In genomic region chr2:235003096-235003775, GRCh38 we compare ENCODE assay signal across 26 cellular contexts. TPM values are rescaled to one million over a fixed set of nuclear protein-coding genes. Genes with fewer than 3 reads are reported as not detected.
DNase-seq lines count a peak whose midpoint lies in the region; ATAC-seq and TF ChIP-seq lines count a peak whose summit lies in the region.
"Had no signal": no experiment of that assay in that cellular context is flagged by ENCODE, and none has a peak within 500 bp of the region (broad histone marks: within the 10 kb centered on the region; RNA-seq: fewer than 3 reads in every experiment).

No MANE protein-coding gene starts in this region.

- peak overlapping the region; percentile 33; the same call in 1 of the 2 replicates for H4K91ac ChIP-seq in IMR-90 (ENCODE audit: insufficient read depth, low read depth, low read length)

- peaks cover 54% of the 10 kb centered on the region for H3K4me1 Mint-ChIP-seq in neural crest cell
- H3K4me1 Mint-ChIP-seq in activated naive CD4-positive, alpha-beta T cell treated with anti-CD3 and anti-CD28 coated beads for 36 hours (ENCODE audit: low read depth): no peaks in the 10 kb centered on the region
- H3K4me1 Mint-ChIP-seq: activated T-helper 17 cell treated with anti-CD3 and anti-CD28 coated beads, Interleukin-2, amount 50 U/mL, for 72 hours; natural killer cell; T-cell had no signal

- 87% methylated on average over 4 of the region's 12 CpGs; no CpG with 5 or more reads in 1 of the 2 experiments for WGBS in IMR-90 (ENCODE audit: extremely low coverage in 2 of 2, insufficient read length in 1 of 2), 2 experiments
- 74% methylated on average over 12 of the region's 12 CpGs for whole genome bisulfite sequencing in hepatocyte (ENCODE audit: low lambda C conversion rate, missing lambda C conversion rate)
- WGBS in stomach, 5 donors: 57 to 83% (median 62%) methylated on average over 10 to 12 of the region's 12 CpGs

- H3K79me2 ChIP-seq in hepatocyte: peaks cover 64% of the 10 kb centered on the region

- peaks cover 0 to 83% of the 10 kb centered on the region in 2 experiments; a peak in 3 of 4 replicates for H3K79me1 ChIP-seq in IMR-90 (ENCODE audit: low read depth in 1 of 2, low read length in 2 of 2)

- H3K9me3 ChIP-seq in IMR-90 (ENCODE audit: control insufficient read depth, insufficient read depth, low read length) (no peaks in the 10 kb centered on the region), hepatocyte (ENCODE audit: low read depth) (no peaks in the 10 kb centered on the region), stomach (no peaks in the 10 kb centered on the region), tibial artery (no peaks in the 10 kb centered on the region)
- H3K9me3 ChIP-seq: BLaER1 treated with 17β-estradiol and CSF1 and Interleukin-3, amounts not matched to agents 10 nM and 100 nM; left ventricle myocardium inferior; right atrium auricular region; transverse colon had no signal

- peak overlapping the region; percentile 72; the same call in 1 of the 2 replicates for H3K23ac ChIP-seq in IMR-90 (ENCODE audit: low read depth, low read length)

- POLR2A ChIA-PET in IMR-90 (lab: Charles Lee; ENCODE audit: unreplicated experiment): no interaction called here

- no peak overlapping the region for H3K4me2 ChIP-seq in IMR-90 (ENCODE audit: low read depth, low read length)
- H3K4me2 ChIP-seq in hepatocyte: no peak overlapping the region
- H3K4me2 ChIP-seq: BLaER1 treated with 17β-estradiol and CSF1 and Interleukin-3, amounts not matched to agents 10 nM and 100 nM had no signal

- no peak for TF ChIP-seq EP300 in stomach (IDR thresholded peaks at IDR 0.05)

- CTCF ChIA-PET in IMR-90 (lab: Yijun Ruan, JAX): no interaction called here
- CTCF ChIA-PET in activated naive CD4-positive, alpha-beta T cell treated with anti-CD3 and anti-CD28 coated beads for 36 hours (lab: Charles Lee): no interaction called here

- no TSS peak for BruUV-seq in IMR-90 (replicated peaks; lab: Mats Ljungman, UMichigan)

- no peaks in the 10 kb centered on the region for H3K9me2 ChIP-seq in hepatocyte (replicated peaks; ENCODE audit: insufficient read depth)

- peak overlapping the region; percentile 31 for H3K4ac ChIP-seq in IMR-90 (ENCODE audit: low read depth, low read length)

- no peak overlapping the region for H2BK15ac ChIP-seq in IMR-90 (ENCODE audit: low read depth, low read length)

- peak overlapping the region; percentile 53; the same call in 1 of the 2 replicates for H2AK5ac ChIP-seq in IMR-90 (ENCODE audit: low read depth, low read length)

- TF ChIP-seq RAD21 in IMR-90 (IDR thresholded peaks at IDR 0.05; ENCODE audit: low read length): no peak

- no peak overlapping the region for H2BK20ac ChIP-seq in IMR-90 (ENCODE audit: low read depth, low read length)

- H3K27ac ChIP-seq in IMR-90 (ENCODE audit: insufficient read depth, low read length) (peak overlapping the region; percentile 22; the same call in 1 of the 2 replicates), hepatocyte (peak overlapping the region; percentile 87), stomach (peak overlapping the region; percentile 9 to 90 (median 84)), tibial artery (no peak overlapping the region)
- H3K27ac ChIP-seq: BLaER1 treated with 17β-estradiol and CSF1 and Interleukin-3, amounts not matched to agents 10 nM and 100 nM; coronary artery; left ventricle myocardium inferior; parathyroid adenoma; right atrium auricular region had no signal

- TF ChIP-seq POLR2A in IMR-90 (IDR thresholded peaks at IDR 0.05; ENCODE audit: low read depth, low read length) (no peak), stomach (IDR thresholded peaks at IDR 0.05) (no peak)

- peaks cover 53% of the 10 kb centered on the region for H3K36me3 ChIP-seq in IMR-90 (ENCODE audit: control insufficient read depth, insufficient read depth, low read length)
- H3K36me3 ChIP-seq in hepatocyte (replicated peaks; ENCODE audit: insufficient read depth, low read depth): no peaks in the 10 kb centered on the region
- no peaks in the 10 kb centered on the region for H3K36me3 ChIP-seq in stomach
- no peaks in the 10 kb centered on the region for H3K36me3 ChIP-seq in tibial artery
- H3K36me3 ChIP-seq: BLaER1 treated with 17β-estradiol and CSF1 and Interleukin-3, amounts not matched to agents 10 nM and 100 nM; left ventricle myocardium inferior; right atrium auricular region; transverse colon had no signal

- H3K9me3 Mint-ChIP-seq in neural crest cell: no peaks in the 10 kb centered on the region
- H3K9me3 Mint-ChIP-seq in activated naive CD4-positive, alpha-beta T cell treated with anti-CD3 and anti-CD28 coated beads for 36 hours: no peaks in the 10 kb centered on the region
- H3K9me3 Mint-ChIP-seq: activated T-helper 17 cell treated with anti-CD3 and anti-CD28 coated beads, Interleukin-2, amount 50 U/mL, for 72 hours; natural killer cell; T-cell had no signal

- dilution Hi-C loops in IMR-90 (cut with HindIII; ENCODE audit: low sequenced_read_pairs, unreplicated experiment): no loop called here

- peak overlapping the region; percentile 63 for H3K14ac ChIP-seq in IMR-90 (replicated peaks; ENCODE audit: low read depth, low read length)

- no peak overlapping the region for H3K56ac ChIP-seq in IMR-90 (ENCODE audit: extremely low read depth, insufficient read depth, low read length)

- TF ChIP-seq CTCF in IMR-90 (conservative IDR thresholded peaks at IDR 0.05; ENCODE audit: low read depth, low read length): no peak
- no peak for TF ChIP-seq CTCF in hepatocyte (IDR thresholded peaks at IDR 0.05; ENCODE audit: poor library complexity)
- TF ChIP-seq CTCF in neural crest cell (conservative IDR thresholded peaks at IDR 0.05): no peak
- TF ChIP-seq CTCF in stomach (IDR thresholded peaks at IDR 0.05): no peak
- TF ChIP-seq CTCF in tibial artery (IDR thresholded peaks at IDR 0.05): no peak

- H3K4me1 ChIP-seq in IMR-90 (ENCODE audit: control insufficient read depth, insufficient read depth, low read length) (peaks cover 62% of the 10 kb centered on the region), hepatocyte (ENCODE audit: insufficient read depth) (peaks cover 81% of the 10 kb centered on the region), stomach (peaks cover 85 to 100% (median 93%) of the 10 kb centered on the region in 4 donors), tibial artery (peaks cover 0 to 31% (median 16%) of the 10 kb centered on the region in 4 donors)
- H3K4me1 ChIP-seq: parathyroid adenoma had no signal

- H3K27ac Mint-ChIP-seq in neural crest cell (ENCODE audit: unreplicated experiment): peak overlapping the region; percentile 68
- no peak overlapping the region for H3K27ac Mint-ChIP-seq in activated naive CD4-positive, alpha-beta T cell treated with anti-CD3 and anti-CD28 coated beads for 36 hours
- H3K27ac Mint-ChIP-seq: activated naive CD8-positive, alpha-beta T cell; activated T-helper 17 cell treated with anti-CD3 and anti-CD28 coated beads, Interleukin-2, amount 50 U/mL, for 72 hours; natural killer cell; T-cell had no signal

- H4K5ac ChIP-seq in IMR-90 (ENCODE audit: low read depth, low read length): no peak overlapping the region

- peaks cover 10% of the 10 kb centered on the region for H3K36me3 Mint-ChIP-seq in neural crest cell (ENCODE audit: low read depth)
- H3K36me3 Mint-ChIP-seq in activated naive CD4-positive, alpha-beta T cell treated with anti-CD3 and anti-CD28 coated beads for 36 hours (ENCODE audit: low read depth): no peaks in the 10 kb centered on the region
- H3K36me3 Mint-ChIP-seq: activated naive CD8-positive, alpha-beta T cell; natural killer cell; T-cell had no signal

- H3K4me3 ChIP-seq in IMR-90 (ENCODE audit: insufficient read depth, low read depth, low read length) (no peak overlapping the region), hepatocyte (no peak overlapping the region), stomach (no peak overlapping the region), tibial artery (no peak overlapping the region)
- H3K4me3 ChIP-seq: BLaER1 treated with 17β-estradiol and CSF1 and Interleukin-3, amounts not matched to agents 10 nM and 100 nM; coronary artery; left ventricle myocardium inferior; right atrium auricular region; transverse colon had no signal

- H3K4me3 Mint-ChIP-seq in neural crest cell: no peak overlapping the region
- no peak overlapping the region for H3K4me3 Mint-ChIP-seq in activated naive CD4-positive, alpha-beta T cell treated with anti-CD3 and anti-CD28 coated beads for 36 hours
- H3K4me3 Mint-ChIP-seq: activated naive CD8-positive, alpha-beta T cell; activated T-helper 17 cell treated with anti-CD3 and anti-CD28 coated beads, Interleukin-2, amount 50 U/mL, for 72 hours; natural killer cell; T-cell had no signal

- in situ Hi-C loops in IMR-90 (cut with MboI; ENCODE audit: low sequenced_read_pairs): no loop called here

- ATAC-seq in IMR-90 (ENCODE audit: low read depth): no peak
- ATAC-seq: activated T-helper 17 cell treated with anti-CD3 and anti-CD28 coated beads, Interleukin-2, amount 50 U/mL, for 72 hours; natural killer cell; T-cell had no signal

- H3K9me1 ChIP-seq in IMR-90 (ENCODE audit: insufficient read depth, low read length): peaks cover 73% of the 10 kb centered on the region

- H2AFZ ChIP-seq in IMR-90 (replicated peaks; ENCODE audit: low read length, poor library complexity) (no peak overlapping the region), hepatocyte (no peak overlapping the region)
- H2AFZ ChIP-seq: parathyroid adenoma had no signal

- H3K27me3 Mint-ChIP-seq in neural crest cell (ENCODE audit: low read depth): no peaks in the 10 kb centered on the region
- H3K27me3 Mint-ChIP-seq in activated naive CD4-positive, alpha-beta T cell treated with anti-CD3 and anti-CD28 coated beads for 36 hours (ENCODE audit: low read depth): no peaks in the 10 kb centered on the region
- H3K27me3 Mint-ChIP-seq: activated naive CD8-positive, alpha-beta T cell; T-cell had no signal

- H3K9ac ChIP-seq in IMR-90 (ENCODE audit: low read depth, low read length): no peak overlapping the region
- H3K9ac ChIP-seq: BLaER1 treated with 17β-estradiol and CSF1 and Interleukin-3, amounts not matched to agents 10 nM and 100 nM; parathyroid adenoma had no signal

- H3K27me3 ChIP-seq in IMR-90 (ENCODE audit: control insufficient read depth, insufficient read depth, low read length) (no peaks in the 10 kb centered on the region), hepatocyte (no peaks in the 10 kb centered on the region), stomach (no peaks in the 10 kb centered on the region), tibial artery (no peaks in the 10 kb centered on the region)
- H3K27me3 ChIP-seq: BLaER1 treated with 17β-estradiol and CSF1 and Interleukin-3, amounts not matched to agents 10 nM and 100 nM; right atrium auricular region; transverse colon had no signal

- no peak overlapping the region for H3K18ac ChIP-seq in IMR-90 (ENCODE audit: low read depth, low read length)

- peak overlapping the region; percentile 38 for H2BK5ac ChIP-seq in IMR-90 (ENCODE audit: low read depth, low read length, poor library complexity, severe bottlenecking)

- intact Hi-C loops in IMR-90 (cut with micrococcal nuclease) (no loop called here), stomach (cut with DNase I; ENCODE audit: low total_unique reads) (no loop called here), tibial artery (cut with DNase I; ENCODE audit: low total_unique reads) (no loop called here)
- intact Hi-C loops in activated naive CD4-positive, alpha-beta T cell treated with anti-CD3 and anti-CD28 coated beads for 36 hours (cut with micrococcal nuclease): no loop called here

- peak overlapping the region in 1 of 2 experiments; percentile 38; a peak in 2 of 4 replicates for H4K8ac ChIP-seq in IMR-90 (ENCODE audit: low read depth in 2 of 2, low read length in 2 of 2)

- DNase-seq in IMR-90 (no peak), hepatocyte (ENCODE audit: low spot score) (no peak), neural crest cell (ENCODE audit: low read depth, low spot score) (no peak), stomach (no peak), tibial artery (no peak), RKO (ENCODE audit: low spot score) (no peak)
- DNase-seq in activated naive CD4-positive, alpha-beta T cell treated with anti-CD3 and anti-CD28 coated beads for 36 hours: no peak
- DNase-seq: activated CD4-positive, alpha-beta T cell treated with anti-CD3 and anti-CD28 coated beads for 48 hours; anterior cingulate cortex; effector memory CD4-positive, alpha-beta T cell; HCEC 1CT; left ventricle myocardium inferior; natural killer cell; NCI-H1694; NCI-H774; stimulated activated CD4-positive, alpha-beta T cell treated with anti-CD3 and anti-CD28 coated beads, Interleukin-2, amount 100 ng/mL, for 24 hours; stimulated activated CD8-positive, alpha-beta memory T cell treated with anti-CD3 and anti-CD28 coated beads, Interleukin-4, amount 100 ng/mL, for 48 hours; T-cell; transverse colon; WERI-Rb-1 had no signal

- H2AK9ac ChIP-seq in IMR-90 (replicated peaks; ENCODE audit: low read depth, low read length, poor library complexity): peak overlapping the region; percentile 81

- H4K20me1 ChIP-seq in IMR-90 (ENCODE audit: insufficient read depth, low read length) (peaks cover 94% of the 10 kb centered on the region), hepatocyte (ENCODE audit: insufficient read depth, poor library complexity, severe bottlenecking) (peaks cover 3% of the 10 kb centered on the region)
- H4K20me1 ChIP-seq: BLaER1 treated with 17β-estradiol and CSF1 and Interleukin-3, amounts not matched to agents 10 nM and 100 nM had no signal

- 0 out of 2 replicates have a peak overlapping the region, but pooled peaks have one; percentile 8 for H2BK120ac ChIP-seq in IMR-90 (ENCODE audit: low read depth, low read length)

RNA-seq across cellular contexts. Expression of gene SH3BP4, which starts 51.4 kb away (rescaled TPM):
- total RNA-seq in IMR-90 (2012; rRNA removed) (112 and 122 TPM in 2 replicates), hepatocyte (32.0 and 35.9 TPM in 2 replicates), neural crest cell (32.1 and 37.1 TPM in 2 replicates), stomach (10 to 100 TPM; 12.8 to 54.0 (median 41.5) TPM)
- polyA plus RNA-seq in IMR-90 (2012; rRNA removed) (101 and 104 TPM in 2 replicates), hepatocyte (20.3 and 23.3 TPM in 2 replicates), stomach (10 to 100 TPM; 10.2 to 20.0 (median 17.6) TPM)
- polyA plus RNA-seq in IMR-90 (2012; cell fraction: cytosol; rRNA removed): 62.6 and 79.6 TPM in 2 replicates
- 63.9 and 105 TPM in 2 replicates for polyA plus RNA-seq in IMR-90 (2012; cell fraction: nucleus; rRNA removed; ENCODE audit: low replicate concordance)
- under 1 TPM; 0.42 to 0.64 TPM for total RNA-seq in activated naive CD4-positive, alpha-beta T cell treated with anti-CD3 and anti-CD28 coated beads for 36 hours
- total RNA-seq: activated T-helper 17 cell treated with anti-CD3 and anti-CD28 coated beads, Interleukin-2, amount 50 U/mL, for 72 hours had no signal

Comparison
In these comparisons a context has a peak if more than half of its experiments do, and no peak if none do; other contexts are left out.
1. H3K27ac ChIP-seq: peak in IMR-90 (single experiment), hepatocyte (single experiment) and stomach (5 of 5); none in tibial artery (0 of 2).
2. RNA of gene SH3BP4, which starts 51.4 kb away (total RNA-seq): 112 to 122 TPM in IMR-90, 12.8 to 54.0 TPM in stomach, 32.1 to 37.1 TPM in neural crest cell and 32.0 to 35.9 TPM in hepatocyte; 0.42 to 0.64 TPM in activated naive CD4-positive, alpha-beta T cell treated with anti-CD3 and anti-CD28 coated beads for 36 hours; every median in the first group is over 4 times any median in the second.